ENCODE assay signal across 11 cellular contexts in the genomic region with DNA sequence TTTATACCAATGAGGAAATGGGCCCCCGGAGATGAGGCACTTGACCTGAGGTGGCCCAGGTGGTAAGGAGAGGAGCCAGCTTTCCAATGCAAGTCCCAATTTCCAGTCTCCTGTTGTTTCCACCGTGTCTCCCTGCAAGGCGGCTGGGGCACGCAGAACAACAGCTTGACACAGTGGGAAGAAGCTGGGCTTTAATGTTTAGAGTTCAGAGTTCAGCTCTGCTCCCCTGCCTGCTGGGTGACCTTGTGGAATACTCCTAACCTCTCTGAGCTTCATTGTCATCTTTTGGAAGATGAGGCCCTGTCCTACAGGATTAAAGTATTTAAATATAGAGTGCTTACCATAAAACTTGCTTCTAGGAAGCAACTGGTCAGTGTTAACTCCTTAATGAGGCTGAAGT.
DNase-seq lines count a peak whose midpoint lies in the region; ATAC-seq and TF ChIP-seq lines count a peak whose summit lies in the region.
"Had no signal": no experiment of that assay in that cellular context is flagged by ENCODE, and none has a peak within 500 bp of the region (broad histone marks: within the 10 kb centered on the region; RNA-seq: fewer than 3 reads in every experiment).

No MANE protein-coding gene starts in this region.

- H3K4me1 Mint-ChIP-seq in activated T-cell treated with anti-CD3 and anti-CD28 coated beads, Interleukin-2, amount 50 U/mL, for 24 hours (ENCODE audit: low read depth): peaks cover 93% of the 10 kb centered on the region
- peaks cover 85% of the 10 kb centered on the region for H3K4me1 Mint-ChIP-seq in T-helper 17 cell

- 78 to 96% (median 81%) methylated on average over 4 of the region's 4 CpGs for WGBS in stomach, 5 donors

- ATAC-seq in T-helper 17 cell: no peak
- no peak for ATAC-seq in lower lobe of right lung

- H3K9me3 ChIP-seq in T-helper 17 cell (ENCODE audit: control insufficient read depth, low read length, poor library complexity, severe bottlenecking) (no peaks in the 10 kb centered on the region), lower lobe of right lung (no peaks in the 10 kb centered on the region), stomach (no peaks in the 10 kb centered on the region)
- H3K9me3 ChIP-seq: pancreas had no signal

- H3K4me3 Mint-ChIP-seq in activated T-cell treated with anti-CD3 and anti-CD28 coated beads, Interleukin-2, amount 50 U/mL, for 24 hours: no peak overlapping the region
- H3K4me3 Mint-ChIP-seq in T-helper 17 cell: no peak overlapping the region

- H3K27me3 ChIP-seq in lower lobe of right lung (ENCODE audit: low read depth) (no peaks in the 10 kb centered on the region), stomach (no peaks in the 10 kb centered on the region)
- H3K27me3 ChIP-seq: pancreas had no signal

- TF ChIP-seq CTCF in lower lobe of right lung (IDR thresholded peaks at IDR 0.05): no peak
- TF ChIP-seq CTCF in stomach (IDR thresholded peaks at IDR 0.05): no peak

- intact Hi-C loops in lower lobe of right lung (cut with DNase I): no loop called here
- intact Hi-C loops in stomach (cut with DNase I; ENCODE audit: low total_unique reads): no loop called here

- no peaks in the 10 kb centered on the region for H3K27me3 Mint-ChIP-seq in activated T-cell treated with anti-CD3 and anti-CD28 coated beads, Interleukin-2, amount 50 U/mL, for 24 hours
- no peaks in the 10 kb centered on the region for H3K27me3 Mint-ChIP-seq in T-helper 17 cell

- H3K36me3 Mint-ChIP-seq in activated T-cell treated with anti-CD3 and anti-CD28 coated beads, Interleukin-2, amount 50 U/mL, for 24 hours (ENCODE audit: low read depth): peaks cover 7% of the 10 kb centered on the region
- H3K36me3 Mint-ChIP-seq in T-helper 17 cell (ENCODE audit: low read depth): no peaks in the 10 kb centered on the region

- peak; percentile 25 for DNase-seq in activated T-cell treated with anti-CD3 and anti-CD28 coated beads, Interleukin-2, amount 50 U/mL, for 24 hours
- DNase-seq in activated T-cell treated with anti-CD3 and anti-CD28 coated beads, Interleukin-2, amount 50 U/mL, for 48 hours: no peak
- DNase-seq in T-helper 17 cell (no peak), lower lobe of right lung (no peak), stomach (no peak), NCI-H1694 treated with DMSO at 0.1 percent for 48 hours (lab: John Stamatoyannopoulos, UW) (no peak), cerebellar nuclear complex (lab: John Stamatoyannopoulos, UW) (no peak), Kasumi-1 (lab: John Stamatoyannopoulos, UW) (no peak)
- DNase-seq: amniotic stem cell, KG1 had no signal

- no peak for TF ChIP-seq EP300 in stomach (IDR thresholded peaks at IDR 0.05)

- H3K36me3 ChIP-seq in lower lobe of right lung (no peaks in the 10 kb centered on the region), stomach (no peaks in the 10 kb centered on the region)
- H3K36me3 ChIP-seq: pancreas had no signal

- H3K27ac Mint-ChIP-seq in activated T-cell treated with anti-CD3 and anti-CD28 coated beads, Interleukin-2, amount 50 U/mL, for 24 hours: peak overlapping the region; percentile 83
- H3K27ac Mint-ChIP-seq in T-helper 17 cell: peak overlapping the region; percentile 100

- no peak overlapping the region for H3K4me3 ChIP-seq in lower lobe of right lung
- H3K4me3 ChIP-seq in stomach: no peak overlapping the region
- H3K4me3 ChIP-seq: pancreas had no signal

- TF ChIP-seq POLR2A in stomach (IDR thresholded peaks at IDR 0.05): no peak

- H3K9me3 Mint-ChIP-seq in activated T-cell treated with anti-CD3 and anti-CD28 coated beads, Interleukin-2, amount 50 U/mL, for 24 hours: no peaks in the 10 kb centered on the region

- H3K4me1 ChIP-seq in lower lobe of right lung (peaks cover 88% of the 10 kb centered on the region), stomach (peaks cover 76 to 97% (median 93%) of the 10 kb centered on the region in 4 donors)

- H3K27ac ChIP-seq in lower lobe of right lung (peak overlapping the region; percentile 19), stomach (peak overlapping the region in 4 of 5 donors; percentile 73 to 88 (median 80))
